Comparison of ENCODE assay signal across 8 cellular contexts in the genomic region with DNA sequence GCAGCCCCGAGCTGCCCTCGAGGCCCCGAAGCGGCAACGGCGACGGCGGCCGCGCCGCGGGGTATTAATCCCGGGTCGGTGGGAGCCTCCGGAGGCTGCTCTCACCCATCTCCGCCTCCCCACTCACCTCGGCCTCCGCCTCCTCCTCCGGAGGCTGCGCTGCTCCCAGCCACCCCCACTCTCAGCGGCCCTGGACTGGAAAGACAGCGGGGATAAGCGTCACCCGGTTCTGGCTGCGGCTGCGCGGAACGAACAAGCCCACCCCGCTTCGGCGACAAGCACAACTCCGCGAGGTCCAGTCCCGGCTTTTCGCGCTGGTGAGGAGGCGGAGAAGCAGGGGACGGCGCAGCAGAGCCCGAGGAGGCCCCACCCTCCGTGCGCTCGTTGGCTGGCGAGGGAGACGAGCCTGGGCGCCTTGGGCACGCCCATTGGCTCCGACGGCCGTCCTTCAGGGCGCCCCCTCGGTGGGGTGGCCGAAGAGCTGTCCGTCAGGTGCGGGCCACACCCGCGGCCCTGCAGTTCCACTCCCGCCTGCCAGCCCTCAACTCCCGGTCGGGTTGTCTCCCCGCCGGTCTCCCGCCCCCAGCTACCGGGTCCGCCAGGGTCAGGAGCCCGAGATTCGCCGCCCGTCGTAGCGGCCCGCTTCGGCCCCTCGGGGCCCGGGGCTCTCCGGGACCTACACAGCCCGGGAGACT. TPM values are rescaled to one million over a fixed set of nuclear protein-coding genes. Genes with fewer than 3 reads are reported as not detected.
DNase-seq lines count a peak whose midpoint lies in the region; FAIRE-seq and TF ChIP-seq lines count a peak whose summit lies in the region.

A gene (minus strand): TSS at position 327 of the 695 bp plus-strand sequence. CDS start 11,469 bp downstream, outside the sequence.

- intact Hi-C loops in activated naive CD4-positive, alpha-beta T cell treated with anti-CD3 and anti-CD28 coated beads for 36 hours (cut with micrococcal nuclease), result loop anchor here (1.0 to 10.0 kb wide), 9 partner anchors 81 to 1314 kb away; a partner anchor contains a TSS

- H3K4me1 Mint-ChIP-seq in activated naive CD4-positive, alpha-beta T cell treated with anti-CD3 and anti-CD28 coated beads for 36 hours (ENCODE audit: low read depth), result peaks cover 37% of the 10 kb centered on the region

- in situ Hi-C loops in SK-MEL-5 (cut with HindIII; ENCODE audit: low pct_unique_long_range_greater_than_20kb, low sequenced_read_pairs), result no loop called here

- peak within 1 kb of the TSS; percentile 94 for H3K27ac ChIP-seq in HEK293 (ENCODE audit: extremely low read depth, low read depth, low read length)
- H3K27ac ChIP-seq in neutrophil, result peak within 1 kb of the TSS; percentile 93
- H3K27ac ChIP-seq in substantia nigra (ENCODE audit: low read depth, low read length, poor library complexity, severe bottlenecking), result peak within 1 kb of the TSS; percentile 98

- POLR2A ChIA-PET in HEK293 (lab: Yijun Ruan, JAX), result interaction anchor here (0.6 to 1.8 kb wide), 14 partner anchors 10 to 334 kb away, joined by 3 to 20 read pairs (median 4); a partner anchor contains a TSS

- H3K4me3 Mint-ChIP-seq in activated naive CD4-positive, alpha-beta T cell treated with anti-CD3 and anti-CD28 coated beads for 36 hours, result peak within 1 kb of the TSS; percentile 94

- H3K36me3 Mint-ChIP-seq in activated naive CD4-positive, alpha-beta T cell treated with anti-CD3 and anti-CD28 coated beads for 36 hours (ENCODE audit: low read depth), result peaks cover 14% of the 10 kb centered on the region

- H3K27ac Mint-ChIP-seq in activated naive CD4-positive, alpha-beta T cell treated with anti-CD3 and anti-CD28 coated beads for 36 hours, result peak within 1 kb of the TSS; percentile 95

- H3K4me1 ChIP-seq in HEK293 (ENCODE audit: control insufficient read depth, insufficient read depth, low read length) (0 out of 2 replicates have a peak, but pooled peaks cover 3% of the 10 kb centered on the region), neutrophil (ENCODE audit: control insufficient read depth in 1 of 2, insufficient read depth in 1 of 2, low read depth in 1 of 2, low read length in 1 of 2) (peaks cover 25 to 27% of the 10 kb centered on the region in 2 experiments)

- no peak for FAIRE-seq in frontal cortex (lab: Jason Lieb, UNC)

- CTCF ChIA-PET in HEK293 (lab: Yijun Ruan, JAX), result interaction anchor here (0.6 kb wide), 1 partner anchor 30 kb away, joined by 3 read pairs; no protein-coding TSS in a partner anchor
- CTCF ChIA-PET in activated naive CD4-positive, alpha-beta T cell treated with anti-CD3 and anti-CD28 coated beads for 36 hours (lab: Charles Lee), result interaction anchor here (0.9 to 1.5 kb wide), 5 partner anchors 10 to 189 kb away, joined by 3 to 5 read pairs (median 4); no protein-coding TSS in a partner anchor

- H3K36me3 ChIP-seq in HEK293 (ENCODE audit: control insufficient read depth in 2 of 2, insufficient read depth in 1 of 2, low read length in 2 of 2) (peaks cover 3 to 20% of the 10 kb centered on the region in 2 experiments; a peak in 2 of 3 replicates), neutrophil (no peaks in the 10 kb centered on the region)

- no peaks in the 10 kb centered on the region for H3K9me3 Mint-ChIP-seq in activated naive CD4-positive, alpha-beta T cell treated with anti-CD3 and anti-CD28 coated beads for 36 hours

- no peak; the same call in 1 of the 2 replicates for TF ChIP-seq CTCF in HEK293 (tag by site-specific recombination; IDR thresholded peaks at IDR 0.05)
- TF ChIP-seq CTCF in neutrophil (IDR thresholded peaks at IDR 0.05), result peak; percentile 67

- no peaks in the 10 kb centered on the region for H3K27me3 Mint-ChIP-seq in activated naive CD4-positive, alpha-beta T cell treated with anti-CD3 and anti-CD28 coated beads for 36 hours (ENCODE audit: low read depth)

- DNase-seq in GDM1 (lab: John Stamatoyannopoulos, UW) (peak; percentile 100), MV-4-11 (lab: John Stamatoyannopoulos, UW) (peak; percentile 98), SK-MEL-5 (ENCODE audit: low read depth, low spot score) (peak; percentile 98), frontal cortex (ENCODE audit: low spot score in 2 of 2) (peak; percentile 95 to 98), substantia nigra (lab: John Stamatoyannopoulos, UW) (peak; percentile 91 to 100 (median 98))
- peak; percentile 98 for DNase-seq in activated naive CD4-positive, alpha-beta T cell treated with anti-CD3 and anti-CD28 coated beads for 36 hours

- H3K4me3 ChIP-seq in HEK293 (ENCODE audit: low read depth, low read length), result peak within 1 kb of the TSS; percentile 61
- peak within 1 kb of the TSS; percentile 93 to 98 for H3K4me3 ChIP-seq in neutrophil (ENCODE audit: low read depth in 1 of 2, low read length in 1 of 2)

- H3K9me3 ChIP-seq in HEK293 (ENCODE audit: control insufficient read depth, insufficient read depth, low read depth, low read length) (no peaks in the 10 kb centered on the region), neutrophil (no peaks in the 10 kb centered on the region)

- no peaks in the 10 kb centered on the region for H3K27me3 ChIP-seq in neutrophil

TF ChIP-seq in HEK293, 187 proteins besides CTCF, POLR2A, EP300 and RAD21 (continues in another document):
- TF ChIP-seq ZNF423 (tag by site-specific recombination; IDR thresholded peaks at IDR 0.05) (peak; percentile 69; the same call in 1 of the 2 replicates), ZNF202 (tag by site-specific recombination; IDR thresholded peaks at IDR 0.05; ENCODE audit: borderline replicate concordance) (no peak), ZNF10 (tag by site-specific recombination; IDR thresholded peaks at IDR 0.05) (peak; percentile 96), GLI4 (tag by site-specific recombination; IDR thresholded peaks at IDR 0.05) (no peak), ZNF341 (tag by site-specific recombination; IDR thresholded peaks at IDR 0.05; ENCODE audit: low read depth) (peak; percentile 84), SP7 (tag by site-specific recombination; IDR thresholded peaks at IDR 0.05) (peak; percentile 52), ZNF629 (tag by site-specific recombination; IDR thresholded peaks at IDR 0.05) (0 out of 2 replicates have a peak, but pooled peaks have one; percentile 15), ZFHX2 (tag by site-specific recombination; conservative IDR thresholded peaks at IDR 0.05) (peak; percentile 81), BCL11A (tag by site-specific recombination; IDR thresholded peaks at IDR 0.05; ENCODE audit: low read depth) (0 out of 2 replicates have a peak, but pooled peaks have one; percentile 15), ZFP69B (tag by site-specific recombination; IDR thresholded peaks at IDR 0.05) (peak; percentile 32; the same call in 1 of the 2 replicates), OSR2 (tag by site-specific recombination; IDR thresholded peaks at IDR 0.05) (peak; percentile 45; the same call in 1 of the 2 replicates), OVOL3 (tag by site-specific recombination; IDR thresholded peaks at IDR 0.05) (no peak)
- TF ChIP-seq, protein P1, sequence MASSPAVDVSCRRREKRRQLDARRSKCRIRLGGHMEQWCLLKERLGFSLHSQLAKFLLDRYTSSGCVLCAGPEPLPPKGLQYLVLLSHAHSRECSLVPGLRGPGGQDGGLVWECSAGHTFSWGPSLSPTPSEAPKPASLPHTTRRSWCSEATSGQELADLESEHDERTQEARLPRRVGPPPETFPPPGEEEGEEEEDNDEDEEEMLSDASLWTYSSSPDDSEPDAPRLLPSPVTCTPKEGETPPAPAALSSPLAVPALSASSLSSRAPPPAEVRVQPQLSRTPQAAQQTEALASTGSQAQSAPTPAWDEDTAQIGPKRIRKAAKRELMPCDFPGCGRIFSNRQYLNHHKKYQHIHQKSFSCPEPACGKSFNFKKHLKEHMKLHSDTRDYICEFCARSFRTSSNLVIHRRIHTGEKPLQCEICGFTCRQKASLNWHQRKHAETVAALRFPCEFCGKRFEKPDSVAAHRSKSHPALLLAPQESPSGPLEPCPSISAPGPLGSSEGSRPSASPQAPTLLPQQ (tag by site-specific recombination; IDR thresholded peaks at IDR 0.05), result peak; percentile 38; the same call in 1 of the 2 replicates
- TF ChIP-seq, protein P2, sequence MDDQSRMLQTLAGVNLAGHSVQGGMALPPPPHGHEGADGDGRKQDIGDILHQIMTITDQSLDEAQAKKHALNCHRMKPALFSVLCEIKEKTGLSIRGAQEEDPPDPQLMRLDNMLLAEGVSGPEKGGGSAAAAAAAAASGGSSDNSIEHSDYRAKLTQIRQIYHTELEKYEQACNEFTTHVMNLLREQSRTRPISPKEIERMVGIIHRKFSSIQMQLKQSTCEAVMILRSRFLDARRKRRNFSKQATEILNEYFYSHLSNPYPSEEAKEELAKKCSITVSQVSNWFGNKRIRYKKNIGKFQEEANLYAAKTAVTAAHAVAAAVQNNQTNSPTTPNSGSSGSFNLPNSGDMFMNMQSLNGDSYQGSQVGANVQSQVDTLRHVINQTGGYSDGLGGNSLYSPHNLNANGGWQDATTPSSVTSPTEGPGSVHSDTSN (CRISPR knock-in tag; IDR thresholded peaks at IDR 0.05), result peak; percentile 100

RNA-seq across cellular contexts. Expression of the gene that starts here (rescaled TPM):
- 18.3 and 23.0 TPM in 2 replicates for total RNA-seq in SK-MEL-5 (2014; rRNA removed; shearing (Covaris generic))
- polyA plus RNA-seq in SK-MEL-5 (2015; cell fraction: cytosol; rRNA removed), result 7.1 and 15.0 TPM in 2 replicates
- polyA plus RNA-seq in SK-MEL-5 (2015; cell fraction: nucleus; rRNA removed), result 28.7 and 31.7 TPM in 2 replicates
- total RNA-seq in activated naive CD4-positive, alpha-beta T cell treated with anti-CD3 and anti-CD28 coated beads for 36 hours, result 1 to 10 TPM; 8.1 to 8.5 TPM
- total RNA-seq in frontal cortex, result 33.0 TPM

Comparison
In these comparisons a context has a peak if more than half of its experiments do, and no peak if none do; other contexts are left out.
1. Peak in every context shown above with its lines: DNase-seq, H3K4me3 ChIP-seq and H3K27ac ChIP-seq.